In the genomic region with DNA sequence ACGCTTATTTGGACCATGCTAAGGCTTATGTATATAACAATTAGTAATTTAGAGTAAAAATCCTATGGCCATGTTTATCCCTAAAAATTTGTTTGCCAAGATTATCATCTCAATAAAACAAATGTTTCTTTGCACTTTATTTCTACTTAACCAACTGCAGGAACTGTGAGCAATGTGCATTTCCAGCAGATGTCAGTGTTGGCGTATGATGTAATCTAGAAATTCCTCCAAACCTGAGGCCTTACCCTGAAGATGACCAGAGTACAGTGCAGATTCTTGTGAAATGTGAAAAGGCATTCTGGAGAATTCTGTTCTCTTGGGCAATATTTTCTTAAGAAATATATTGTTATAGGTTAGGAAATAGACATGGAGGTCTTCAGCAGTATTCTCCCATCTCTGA, we compare ENCODE assay signal across 8 cellular contexts.
A peak's percentile ranks its signal among the peaks of the same experiment; 100 is the strongest.
DNase-seq lines count a peak whose midpoint lies in the region; ATAC-seq lines count a peak whose summit lies in the region.

No MANE protein-coding gene starts in this region.

- DNase-seq in EL (peak; percentile 67), HS-27A (ENCODE audit: low read depth) (peak; percentile 22), SKM-1 treated with dmso at 0.1 percent for 144 hours (lab: John Stamatoyannopoulos, UW; ENCODE audit: unreplicated experiment) (peak; percentile 72), germinal center (ENCODE audit: low spot score) (peak; percentile 42), smooth muscle cell of the brain vasculature (ENCODE audit: low read depth, low spot score) (peak; percentile 45), globus pallidus (ENCODE audit: low spot score) (no peak)
- DNase-seq in activated effector memory CD4-positive, alpha-beta T cell treated with Interleukin-2 at 50 U/mL for 16 hours = no peak

- peak; percentile 47 for ATAC-seq in GM19468 (IDR thresholded peaks at IDR 0.05; ENCODE audit: extremely low read depth, unreplicated experiment)

Comparison
In these comparisons a context has a peak if more than half of its experiments do, and no peak if none do; other contexts are left out.
1. DNase-seq: peak in EL (single experiment), HS-27A (single experiment), SKM-1 treated with dmso at 0.1 percent for 144 hours (single experiment), germinal center (single experiment) and smooth muscle cell of the brain vasculature (single experiment); none in activated effector memory CD4-positive, alpha-beta T cell treated with Interleukin-2 at 50 U/mL for 16 hours (single experiment) and globus pallidus (single experiment).